Comparison of ENCODE assay signal across 8 cellular contexts in genomic region chr17:78645421-78646295, GRCh38.
DNase-seq lines count a peak whose midpoint lies in the region; ATAC-seq and TF ChIP-seq lines count a peak whose summit lies in the region.

No MANE protein-coding gene starts in this region.

- H3K4me3 Mint-ChIP-seq in activated naive CD4-positive, alpha-beta T cell treated with anti-CD3 and anti-CD28 coated beads for 36 hours, result peak overlapping the region; percentile 64
- H3K4me3 Mint-ChIP-seq in glutamatergic neuron (ENCODE audit: unreplicated experiment), result no peak overlapping the region

- CTCF ChIA-PET in PC-3 (lab: Charles Lee), result no interaction called here
- CTCF ChIA-PET in activated naive CD4-positive, alpha-beta T cell treated with anti-CD3 and anti-CD28 coated beads for 36 hours (lab: Charles Lee), result interaction anchor here (0.7 kb wide), 1 partner anchor 326 kb away, joined by 3 read pairs; no protein-coding TSS in a partner anchor

- no peaks in the 10 kb centered on the region for H4K20me1 ChIP-seq in PC-3 (ENCODE audit: low read length)

- no peak overlapping the region for H3K4me3 ChIP-seq in PC-3 (ENCODE audit: low read length)

- no peaks in the 10 kb centered on the region for H3K4me1 ChIP-seq in PC-3 (ENCODE audit: insufficient read depth, low read length)

- POLR2A ChIA-PET in PC-3 (lab: Charles Lee; ENCODE audit: unreplicated experiment), result no interaction called here

- peak; percentile 67 for ATAC-seq in GM19035 (IDR thresholded peaks at IDR 0.05; ENCODE audit: unreplicated experiment)
- peak; percentile 43; the same call in 1 of the 2 replicates for ATAC-seq in PC-3

- H3K27ac Mint-ChIP-seq in activated naive CD4-positive, alpha-beta T cell treated with anti-CD3 and anti-CD28 coated beads for 36 hours, result peak overlapping the region; percentile 82
- no peak overlapping the region for H3K27ac Mint-ChIP-seq in glutamatergic neuron (ENCODE audit: unreplicated experiment)

- TF ChIP-seq CTCF in PC-3 (conservative IDR thresholded peaks at IDR 0.05; ENCODE audit: low read depth, low read length), result no peak
- no peak for TF ChIP-seq CTCF in glutamatergic neuron (IDR thresholded peaks at IDR 0.05; ENCODE audit: partially characterized antibody, unreplicated experiment)

- H2AFZ ChIP-seq in PC-3 (ENCODE audit: low read length), result peak overlapping the region; percentile 14; the same call in 1 of the 2 replicates

- no peak overlapping the region for H3K9ac ChIP-seq in PC-3 (ENCODE audit: low read length)

- no peak overlapping the region for H3K27ac ChIP-seq in PC-3 (ENCODE audit: low read length)

- H3K79me2 ChIP-seq in PC-3 (ENCODE audit: low read length), result no peaks in the 10 kb centered on the region

- peaks cover 12% of the 10 kb centered on the region for H3K4me1 Mint-ChIP-seq in activated naive CD4-positive, alpha-beta T cell treated with anti-CD3 and anti-CD28 coated beads for 36 hours (ENCODE audit: low read depth)
- no peaks in the 10 kb centered on the region for H3K4me1 Mint-ChIP-seq in glutamatergic neuron (ENCODE audit: low read depth, unreplicated experiment)

- peaks cover 3% of the 10 kb centered on the region for H3K9me3 Mint-ChIP-seq in activated naive CD4-positive, alpha-beta T cell treated with anti-CD3 and anti-CD28 coated beads for 36 hours
- peaks cover 2% of the 10 kb centered on the region for H3K9me3 Mint-ChIP-seq in glutamatergic neuron (ENCODE audit: unreplicated experiment)

- no peaks in the 10 kb centered on the region for H3K36me3 ChIP-seq in PC-3 (ENCODE audit: low read depth, low read length)

- no peaks in the 10 kb centered on the region for H3K9me3 ChIP-seq in PC-3 (ENCODE audit: low read length)

- BruUV-seq in PC-3 (replicated peaks; lab: Mats Ljungman, UMichigan), result no TSS peak

- H3K36me3 Mint-ChIP-seq in activated naive CD4-positive, alpha-beta T cell treated with anti-CD3 and anti-CD28 coated beads for 36 hours (ENCODE audit: low read depth), result peaks cover 2% of the 10 kb centered on the region
- no peaks in the 10 kb centered on the region for H3K36me3 Mint-ChIP-seq in glutamatergic neuron (ENCODE audit: unreplicated experiment)

- H3K27me3 Mint-ChIP-seq in activated naive CD4-positive, alpha-beta T cell treated with anti-CD3 and anti-CD28 coated beads for 36 hours (ENCODE audit: low read depth), result no peaks in the 10 kb centered on the region
- peaks cover 4% of the 10 kb centered on the region for H3K27me3 Mint-ChIP-seq in glutamatergic neuron (ENCODE audit: unreplicated experiment)

- H3K27me3 ChIP-seq in PC-3 (ENCODE audit: low read length), result peaks cover 21% of the 10 kb centered on the region; the same call in 1 of the 2 replicates

- intact Hi-C loops in PC-3 (cut with micrococcal nuclease), result no loop called here
- intact Hi-C loops in activated naive CD4-positive, alpha-beta T cell treated with anti-CD3 and anti-CD28 coated beads for 36 hours (cut with micrococcal nuclease), result loop anchor here (5.0 kb wide), 1 partner anchor 53 kb away; no protein-coding TSS in a partner anchor

- no peaks in the 10 kb centered on the region for H3K9me2 ChIP-seq in PC-3 (replicated peaks; ENCODE audit: low read length)

- H3K4me2 ChIP-seq in PC-3 (ENCODE audit: low read length), result peak overlapping the region; percentile 42; the same call in 1 of the 2 replicates

- no peaks in the 10 kb centered on the region for H3F3A ChIP-seq in PC-3 (ENCODE audit: low read length, unreplicated experiment)

- DNase-seq in PC-3, result peak; percentile 35
- DNase-seq in activated naive CD4-positive, alpha-beta T cell treated with anti-CD3 and anti-CD28 coated beads for 36 hours, result peak; percentile 90
- peak; percentile 54 for DNase-seq in islet precursor cell
- peak; percentile 31 to 35 for DNase-seq in stimulated activated CD8-positive, alpha-beta memory T cell treated with anti-CD3 and anti-CD28 coated beads, Interleukin-15, amount 100 ng/mL, for 4 hours (ENCODE audit: low read depth in 2 of 2)
- no peak for DNase-seq in NCI-H345 (lab: John Stamatoyannopoulos, UW)
- no peak for DNase-seq in glutamatergic neuron
- no peak for DNase-seq in NCI-H1092 treated with DMSO at 0.1 percent for 48 hours (lab: John Stamatoyannopoulos, UW)

Comparison
In these comparisons a context has a peak if more than half of its experiments do, and no peak if none do; other contexts are left out.
1. DNase-seq: peak in PC-3 (single experiment), activated naive CD4-positive, alpha-beta T cell treated with anti-CD3 and anti-CD28 coated beads for 36 hours (single experiment), islet precursor cell (single experiment) and stimulated activated CD8-positive, alpha-beta memory T cell treated with anti-CD3 and anti-CD28 coated beads, Interleukin-15, amount 100 ng/mL, for 4 hours (2 of 2); none in NCI-H345 (single experiment), glutamatergic neuron (single experiment) and NCI-H1092 treated with DMSO at 0.1 percent for 48 hours (single experiment).